In the genomic region with DNA sequence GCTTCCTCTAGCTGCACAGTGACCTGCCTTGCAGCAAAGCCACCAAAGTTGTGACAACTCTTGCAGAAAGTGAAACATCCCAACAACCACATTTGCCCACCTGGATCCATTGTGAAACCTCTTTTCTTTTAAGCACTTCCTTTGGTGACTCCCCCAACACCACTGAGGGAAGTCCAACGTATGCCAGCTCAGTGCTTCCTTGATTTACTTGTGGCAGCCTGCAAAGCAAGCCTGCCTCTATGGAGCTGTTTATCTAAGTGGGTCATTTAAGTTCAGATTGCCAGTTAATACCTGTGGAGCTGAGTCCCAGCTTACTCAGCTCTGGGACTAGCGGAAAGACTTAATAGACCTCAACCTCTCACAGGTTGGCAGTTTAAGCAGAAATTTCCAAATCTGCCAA, we compare ENCODE assay signal across 14 cellular contexts.
"Had no signal": no experiment of that assay in that cellular context is flagged by ENCODE, and none has a peak within 500 bp of the region (broad histone marks: within the 10 kb centered on the region; RNA-seq: fewer than 3 reads in every experiment).

No MANE protein-coding gene starts in this region.

- H3K27me3 ChIP-seq: gastrocnemius medialis, upper lobe of right lung had no signal

- H3K27ac ChIP-seq: dorsolateral prefrontal cortex, gastrocnemius medialis, heart right ventricle, left ventricle myocardium inferior, upper lobe of right lung had no signal

- H3K36me3 ChIP-seq: gastrocnemius medialis, heart right ventricle, left ventricle myocardium inferior, upper lobe of right lung had no signal

- DNase-seq: activated CD4-positive, alpha-beta T cell treated with anti-CD3 and anti-CD28 coated beads for 1 hour; activated CD4-positive, alpha-beta T cell treated with anti-CD3 and anti-CD28 coated beads, Interleukin-2, amount 50 U/mL, for 48 hours; activated gamma-delta T cell treated with Interleukin-2 at 50 U/mL for 16 hours; activated naive CD8-positive, alpha-beta T cell treated with anti-CD3 and anti-CD28 coated beads, Interleukin-2, amount 10 ng/mL, durations not matched to agents 7 days and 5 days; activated T-cell treated with anti-CD3 and anti-CD28 coated beads, Interleukin-2, amount 50 U/mL, for 48 hours; anterior cingulate cortex; dorsolateral prefrontal cortex; gastrocnemius medialis; heart right ventricle; left ventricle myocardium inferior; stimulated activated CD4-positive, alpha-beta T cell treated with anti-CD3 and anti-CD28 coated beads, Interleukin-2, amount 100 ng/mL, for 48 hours; stimulated activated naive CD4-positive, alpha-beta T cell treated with Interleukin-2 at 50 U/mL for 16 hours; T-helper 2 cell; upper lobe of right lung had no signal

- H3K4me1 ChIP-seq: gastrocnemius medialis, heart right ventricle, left ventricle myocardium inferior, upper lobe of right lung had no signal

- ATAC-seq: gastrocnemius medialis, heart right ventricle, upper lobe of right lung had no signal

- H3K4me3 ChIP-seq: dorsolateral prefrontal cortex, gastrocnemius medialis, heart right ventricle, left ventricle myocardium inferior, upper lobe of right lung had no signal

- H3K9me3 ChIP-seq: gastrocnemius medialis, heart right ventricle, left ventricle myocardium inferior, upper lobe of right lung had no signal
